Comparison of ENCODE assay signal across 12 cellular contexts in genomic region chr2:191318037-191318728, GRCh38.
DNase-seq lines count a peak whose midpoint lies in the region; ATAC-seq and TF ChIP-seq lines count a peak whose summit lies in the region.
"Had no signal": no experiment of that assay in that cellular context is flagged by ENCODE, and none has a peak within 500 bp of the region (broad histone marks: within the 10 kb centered on the region; RNA-seq: fewer than 3 reads in every experiment).

No MANE protein-coding gene starts in this region.

- H3K36me3 ChIP-seq in KOPT-K1 (ENCODE audit: insufficient read depth, low read length) (no peaks in the 10 kb centered on the region), colonic mucosa (no peaks in the 10 kb centered on the region), left lung (no peaks in the 10 kb centered on the region)

- ATAC-seq in left lung, result peak; percentile 73
- no peak for ATAC-seq in GM18861 (IDR thresholded peaks at IDR 0.05; ENCODE audit: unreplicated experiment)

- H3K27ac ChIP-seq in 22Rv1 (peak overlapping the region; percentile 81), KOPT-K1 (ENCODE audit: low read depth, low read length, poor library complexity, severe bottlenecking) (peak overlapping the region; percentile 8), colonic mucosa (peak overlapping the region; percentile 83), left lung (peak overlapping the region; percentile 42 to 46)
- H3K27ac ChIP-seq: C4-2B had no signal

- H3K4me1 ChIP-seq in colonic mucosa (peaks cover 14% of the 10 kb centered on the region), left lung (peaks cover 33% of the 10 kb centered on the region in 2 donors)

- H3K27me3 ChIP-seq in colonic mucosa (no peaks in the 10 kb centered on the region), left lung (no peaks in the 10 kb centered on the region)

- intact Hi-C loops in colonic mucosa (cut with DNase I) (no loop called here), left lung (cut with DNase I) (no loop called here)

- H3K9me3 ChIP-seq in KOPT-K1 (ENCODE audit: insufficient read depth, low read length, poor library complexity, severe bottlenecking), result peaks cover under 1% of the 10 kb centered on the region
- no peaks in the 10 kb centered on the region for H3K9me3 ChIP-seq in colonic mucosa
- no peaks in the 10 kb centered on the region for H3K9me3 ChIP-seq in left lung

- TF ChIP-seq CTCF in 22Rv1 (IDR thresholded peaks at IDR 0.05) (no peak), colonic mucosa (IDR thresholded peaks at IDR 0.05) (no peak), left lung (IDR thresholded peaks at IDR 0.05) (no peak)

- H3K4me3 ChIP-seq in colonic mucosa (no peak overlapping the region), left lung (no peak overlapping the region)

- peak; percentile 70 for DNase-seq in colonic mucosa
- peak in 1 of 2 donors; percentile 38 for DNase-seq in left lung
- no peak for DNase-seq in NCI-H1436 (lab: John Stamatoyannopoulos, UW)
- no peak for DNase-seq in NK-92 (lab: John Stamatoyannopoulos, UW; ENCODE audit: unreplicated experiment)
- DNase-seq in DMS79 (lab: John Stamatoyannopoulos, UW), result no peak
- DNase-seq: activated CD4-positive, alpha-beta T cell treated with anti-CD3 and anti-CD28 coated beads, Interleukin-2, amount 10 ng/mL, durations not matched to agents 7 days and 5 days; caudate nucleus; stimulated activated CD4-positive, alpha-beta T cell treated with anti-CD3 and anti-CD28 coated beads, Interleukin-15, amount 100 ng/mL, for 24 hours had no signal

- peak overlapping the region in 1 of 2 donors; percentile 66 for H3K9ac ChIP-seq in colonic mucosa (ENCODE audit: low read depth in 2 of 2, low read length in 2 of 2)

Comparison
In these comparisons a context has a peak if more than half of its experiments do, and no peak if none do; other contexts are left out.
1. H3K27ac ChIP-seq: peak in every context shown above with its lines; median percentile 83 in colonic mucosa; 81 in 22Rv1; 44 in left lung; 8 in KOPT-K1.